In the genomic region with DNA sequence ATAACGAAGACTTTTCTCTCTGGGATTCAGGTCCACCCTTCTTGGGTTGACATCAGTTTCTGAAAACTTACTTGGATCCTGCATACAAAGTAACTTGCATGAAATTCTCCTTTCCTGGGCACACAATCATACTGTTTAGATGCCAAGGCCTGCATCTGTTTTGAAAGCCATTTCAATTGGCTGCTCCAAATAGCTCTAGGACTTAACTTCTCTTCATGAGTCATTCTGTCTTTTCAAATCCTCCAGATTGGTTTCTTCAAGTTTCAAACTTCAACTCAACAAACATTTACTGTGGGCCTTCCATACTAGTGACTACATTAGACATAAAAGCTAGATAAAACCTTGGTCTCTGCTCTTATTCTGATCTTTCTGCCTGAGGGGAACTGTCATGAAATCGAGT, we compare ENCODE assay signal across 3 cellular contexts.
TF ChIP-seq lines count a peak whose summit lies in the region.

No MANE protein-coding gene starts in this region.

TF ChIP-seq in GM12891, 5 proteins besides CTCF, POLR2A, EP300 and RAD21:
- TF ChIP-seq TAF1 (IDR thresholded peaks at IDR 0.05; ENCODE audit: low read depth, low read length) (no peak), POU2F2 (IDR thresholded peaks at IDR 0.05; ENCODE audit: low read depth, low read length) (no peak), POLR2AphosphoS5 (IDR thresholded peaks at IDR 0.05; ENCODE audit: low read depth, low read length) (no peak)

TF ChIP-seq in GM23338, 12 proteins besides CTCF, POLR2A, EP300 and RAD21 (continues in another document):
- no peak for TF ChIP-seq ZNF114 (CRISPR knock-in tag; IDR thresholded peaks at IDR 0.05)
- TF ChIP-seq JUNB (IDR thresholded peaks at IDR 0.05; ENCODE audit: unreplicated experiment): no peak
- TF ChIP-seq, protein P1, sequence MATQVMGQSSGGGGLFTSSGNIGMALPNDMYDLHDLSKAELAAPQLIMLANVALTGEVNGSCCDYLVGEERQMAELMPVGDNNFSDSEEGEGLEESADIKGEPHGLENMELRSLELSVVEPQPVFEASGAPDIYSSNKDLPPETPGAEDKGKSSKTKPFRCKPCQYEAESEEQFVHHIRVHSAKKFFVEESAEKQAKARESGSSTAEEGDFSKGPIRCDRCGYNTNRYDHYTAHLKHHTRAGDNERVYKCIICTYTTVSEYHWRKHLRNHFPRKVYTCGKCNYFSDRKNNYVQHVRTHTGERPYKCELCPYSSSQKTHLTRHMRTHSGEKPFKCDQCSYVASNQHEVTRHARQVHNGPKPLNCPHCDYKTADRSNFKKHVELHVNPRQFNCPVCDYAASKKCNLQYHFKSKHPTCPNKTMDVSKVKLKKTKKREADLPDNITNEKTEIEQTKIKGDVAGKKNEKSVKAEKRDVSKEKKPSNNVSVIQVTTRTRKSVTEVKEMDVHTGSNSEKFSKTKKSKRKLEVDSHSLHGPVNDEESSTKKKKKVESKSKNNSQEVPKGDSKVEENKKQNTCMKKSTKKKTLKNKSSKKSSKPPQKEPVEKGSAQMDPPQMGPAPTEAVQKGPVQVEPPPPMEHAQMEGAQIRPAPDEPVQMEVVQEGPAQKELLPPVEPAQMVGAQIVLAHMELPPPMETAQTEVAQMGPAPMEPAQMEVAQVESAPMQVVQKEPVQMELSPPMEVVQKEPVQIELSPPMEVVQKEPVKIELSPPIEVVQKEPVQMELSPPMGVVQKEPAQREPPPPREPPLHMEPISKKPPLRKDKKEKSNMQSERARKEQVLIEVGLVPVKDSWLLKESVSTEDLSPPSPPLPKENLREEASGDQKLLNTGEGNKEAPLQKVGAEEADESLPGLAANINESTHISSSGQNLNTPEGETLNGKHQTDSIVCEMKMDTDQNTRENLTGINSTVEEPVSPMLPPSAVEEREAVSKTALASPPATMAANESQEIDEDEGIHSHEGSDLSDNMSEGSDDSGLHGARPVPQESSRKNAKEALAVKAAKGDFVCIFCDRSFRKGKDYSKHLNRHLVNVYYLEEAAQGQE (IDR thresholded peaks at IDR 0.05; ENCODE audit: unreplicated experiment): no peak
- TF ChIP-seq, protein P2, sequence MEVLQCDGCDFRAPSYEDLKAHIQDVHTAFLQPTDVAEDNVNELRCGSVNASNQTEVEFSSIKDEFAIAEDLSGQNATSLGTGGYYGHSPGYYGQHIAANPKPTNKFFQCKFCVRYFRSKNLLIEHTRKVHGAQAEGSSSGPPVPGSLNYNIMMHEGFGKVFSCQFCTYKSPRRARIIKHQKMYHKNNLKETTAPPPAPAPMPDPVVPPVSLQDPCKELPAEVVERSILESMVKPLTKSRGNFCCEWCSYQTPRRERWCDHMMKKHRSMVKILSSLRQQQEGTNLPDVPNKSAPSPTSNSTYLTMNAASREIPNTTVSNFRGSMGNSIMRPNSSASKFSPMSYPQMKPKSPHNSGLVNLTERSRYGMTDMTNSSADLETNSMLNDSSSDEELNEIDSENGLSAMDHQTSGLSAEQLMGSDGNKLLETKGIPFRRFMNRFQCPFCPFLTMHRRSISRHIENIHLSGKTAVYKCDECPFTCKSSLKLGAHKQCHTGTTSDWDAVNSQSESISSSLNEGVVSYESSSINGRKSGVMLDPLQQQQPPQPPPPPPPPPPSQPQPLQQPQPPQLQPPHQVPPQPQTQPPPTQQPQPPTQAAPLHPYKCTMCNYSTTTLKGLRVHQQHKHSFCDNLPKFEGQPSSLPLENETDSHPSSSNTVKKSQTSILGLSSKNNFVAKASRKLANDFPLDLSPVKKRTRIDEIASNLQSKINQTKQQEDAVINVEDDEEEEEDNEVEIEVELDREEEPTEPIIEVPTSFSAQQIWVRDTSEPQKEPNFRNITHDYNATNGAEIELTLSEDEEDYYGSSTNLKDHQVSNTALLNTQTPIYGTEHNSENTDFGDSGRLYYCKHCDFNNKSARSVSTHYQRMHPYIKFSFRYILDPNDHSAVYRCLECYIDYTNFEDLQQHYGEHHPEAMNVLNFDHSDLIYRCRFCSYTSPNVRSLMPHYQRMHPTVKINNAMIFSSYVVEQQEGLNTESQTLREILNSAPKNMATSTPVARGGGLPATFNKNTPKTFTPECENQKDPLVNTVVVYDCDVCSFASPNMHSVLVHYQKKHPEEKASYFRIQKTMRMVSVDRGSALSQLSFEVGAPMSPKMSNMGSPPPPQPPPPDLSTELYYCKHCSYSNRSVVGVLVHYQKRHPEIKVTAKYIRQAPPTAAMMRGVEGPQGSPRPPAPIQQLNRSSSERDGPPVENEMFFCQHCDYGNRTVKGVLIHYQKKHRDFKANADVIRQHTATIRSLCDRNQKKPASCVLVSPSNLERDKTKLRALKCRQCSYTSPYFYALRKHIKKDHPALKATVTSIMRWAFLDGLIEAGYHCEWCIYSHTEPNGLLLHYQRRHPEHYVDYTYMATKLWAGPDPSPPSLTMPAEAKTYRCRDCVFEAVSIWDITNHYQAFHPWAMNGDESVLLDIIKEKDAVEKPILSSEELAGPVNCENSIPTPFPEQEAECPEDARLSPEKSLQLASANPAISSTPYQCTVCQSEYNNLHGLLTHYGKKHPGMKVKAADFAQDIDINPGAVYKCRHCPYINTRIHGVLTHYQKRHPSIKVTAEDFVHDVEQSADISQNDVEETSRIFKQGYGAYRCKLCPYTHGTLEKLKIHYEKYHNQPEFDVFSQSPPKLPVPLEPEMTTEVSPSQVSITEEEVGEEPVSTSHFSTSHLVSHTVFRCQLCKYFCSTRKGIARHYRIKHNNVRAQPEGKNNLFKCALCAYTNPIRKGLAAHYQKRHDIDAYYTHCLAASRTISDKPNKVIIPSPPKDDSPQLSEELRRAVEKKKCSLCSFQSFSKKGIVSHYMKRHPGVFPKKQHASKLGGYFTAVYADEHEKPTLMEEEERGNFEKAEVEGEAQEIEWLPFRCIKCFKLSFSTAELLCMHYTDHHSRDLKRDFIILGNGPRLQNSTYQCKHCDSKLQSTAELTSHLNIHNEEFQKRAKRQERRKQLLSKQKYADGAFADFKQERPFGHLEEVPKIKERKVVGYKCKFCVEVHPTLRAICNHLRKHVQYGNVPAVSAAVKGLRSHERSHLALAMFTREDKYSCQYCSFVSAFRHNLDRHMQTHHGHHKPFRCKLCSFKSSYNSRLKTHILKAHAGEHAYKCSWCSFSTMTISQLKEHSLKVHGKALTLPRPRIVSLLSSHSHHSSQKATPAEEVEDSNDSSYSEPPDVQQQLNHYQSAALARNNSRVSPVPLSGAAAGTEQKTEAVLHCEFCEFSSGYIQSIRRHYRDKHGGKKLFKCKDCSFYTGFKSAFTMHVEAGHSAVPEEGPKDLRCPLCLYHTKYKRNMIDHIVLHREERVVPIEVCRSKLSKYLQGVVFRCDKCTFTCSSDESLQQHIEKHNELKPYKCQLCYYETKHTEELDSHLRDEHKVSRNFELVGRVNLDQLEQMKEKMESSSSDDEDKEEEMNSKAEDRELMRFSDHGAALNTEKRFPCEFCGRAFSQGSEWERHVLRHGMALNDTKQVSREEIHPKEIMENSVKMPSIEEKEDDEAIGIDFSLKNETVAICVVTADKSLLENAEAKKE (CRISPR knock-in tag; IDR thresholded peaks at IDR 0.05): no peak
- no peak for TF ChIP-seq NANOG (IDR thresholded peaks at IDR 0.05; ENCODE audit: borderline replicate concordance)
- no peak for TF ChIP-seq POLR2AphosphoS5 (IDR thresholded peaks at IDR 0.05; ENCODE audit: low read depth)
- TF ChIP-seq ZNF331 (CRISPR knock-in tag; IDR thresholded peaks at IDR 0.05; ENCODE audit: low read depth): no peak
- TF ChIP-seq CREB1 (CRISPR knock-in tag; IDR thresholded peaks at IDR 0.05; ENCODE audit: low read depth): no peak
- no peak for TF ChIP-seq EZH2phosphoT487 (IDR thresholded peaks at IDR 0.05; ENCODE audit: unreplicated experiment)
- TF ChIP-seq STAT1 (IDR thresholded peaks at IDR 0.05; ENCODE audit: unreplicated experiment): no peak
- no peak for TF ChIP-seq EZH2 (IDR thresholded peaks at IDR 0.05; ENCODE audit: low read depth, unreplicated experiment)

TF ChIP-seq in GM12878, 131 proteins besides CTCF, POLR2A, EP300 and RAD21:
- TF ChIP-seq NR2C2 (IDR thresholded peaks at IDR 0.05; ENCODE audit: borderline replicate concordance, control insufficient read depth, insufficient read length, low read depth) (no peak), MEF2A (IDR thresholded peaks at IDR 0.05; ENCODE audit: insufficient read depth, low read depth, low read length) (0 out of 2 replicates have a peak, but pooled peaks have one; percentile 27), CBX5 (IDR thresholded peaks at IDR 0.05; ENCODE audit: low read depth) (no peak), JUNB (IDR thresholded peaks at IDR 0.05) (0 out of 2 replicates have a peak, but pooled peaks have one; percentile 24), IRF4 (IDR thresholded peaks at IDR 0.05; ENCODE audit: low read depth, low read length) (no peak), RUNX3 (IDR thresholded peaks at IDR 0.05; ENCODE audit: low read length) (0 out of 2 replicates have a peak, but pooled peaks have one; percentile 18), SMAD5 (IDR thresholded peaks at IDR 0.05; ENCODE audit: low read depth) (no peak)
- TF ChIP-seq, protein P3, sequence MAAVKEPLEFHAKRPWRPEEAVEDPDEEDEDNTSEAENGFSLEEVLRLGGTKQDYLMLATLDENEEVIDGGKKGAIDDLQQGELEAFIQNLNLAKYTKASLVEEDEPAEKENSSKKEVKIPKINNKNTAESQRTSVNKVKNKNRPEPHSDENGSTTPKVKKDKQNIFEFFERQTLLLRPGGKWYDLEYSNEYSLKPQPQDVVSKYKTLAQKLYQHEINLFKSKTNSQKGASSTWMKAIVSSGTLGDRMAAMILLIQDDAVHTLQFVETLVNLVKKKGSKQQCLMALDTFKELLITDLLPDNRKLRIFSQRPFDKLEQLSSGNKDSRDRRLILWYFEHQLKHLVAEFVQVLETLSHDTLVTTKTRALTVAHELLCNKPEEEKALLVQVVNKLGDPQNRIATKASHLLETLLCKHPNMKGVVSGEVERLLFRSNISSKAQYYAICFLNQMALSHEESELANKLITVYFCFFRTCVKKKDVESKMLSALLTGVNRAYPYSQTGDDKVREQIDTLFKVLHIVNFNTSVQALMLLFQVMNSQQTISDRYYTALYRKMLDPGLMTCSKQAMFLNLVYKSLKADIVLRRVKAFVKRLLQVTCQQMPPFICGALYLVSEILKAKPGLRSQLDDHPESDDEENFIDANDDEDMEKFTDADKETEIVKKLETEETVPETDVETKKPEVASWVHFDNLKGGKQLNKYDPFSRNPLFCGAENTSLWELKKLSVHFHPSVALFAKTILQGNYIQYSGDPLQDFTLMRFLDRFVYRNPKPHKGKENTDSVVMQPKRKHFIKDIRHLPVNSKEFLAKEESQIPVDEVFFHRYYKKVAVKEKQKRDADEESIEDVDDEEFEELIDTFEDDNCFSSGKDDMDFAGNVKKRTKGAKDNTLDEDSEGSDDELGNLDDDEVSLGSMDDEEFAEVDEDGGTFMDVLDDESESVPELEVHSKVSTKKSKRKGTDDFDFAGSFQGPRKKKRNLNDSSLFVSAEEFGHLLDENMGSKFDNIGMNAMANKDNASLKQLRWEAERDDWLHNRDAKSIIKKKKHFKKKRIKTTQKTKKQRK (IDR thresholded peaks at IDR 0.05; ENCODE audit: low read depth, low read length): no peak
